Comparison of ENCODE assay signal across 31 cellular contexts in the genomic region with DNA sequence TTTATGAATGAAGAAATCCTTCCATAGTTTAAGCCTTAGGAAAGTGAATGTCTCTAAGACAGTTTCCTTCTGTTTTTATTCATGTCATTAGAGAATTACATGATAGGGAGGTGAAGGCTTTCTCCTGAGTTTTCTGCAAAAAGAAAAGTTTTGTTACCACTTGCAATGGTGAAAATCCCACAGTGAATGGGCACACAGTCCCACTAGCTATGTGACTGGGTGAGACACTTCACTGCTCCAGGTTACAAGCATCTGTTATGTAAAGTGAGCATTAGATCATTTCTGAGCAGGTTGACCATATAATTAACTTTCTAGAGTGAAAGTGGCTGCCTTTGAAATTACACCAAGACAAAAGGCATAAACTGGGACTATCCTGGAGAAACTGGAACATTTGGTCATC. TPM values are rescaled to one million over a fixed set of nuclear protein-coding genes. Genes with fewer than 3 reads are reported as not detected.
"Had no signal": no experiment of that assay in that cellular context is flagged by ENCODE, and none has a peak within 500 bp of the region (broad histone marks: within the 10 kb centered on the region; RNA-seq: fewer than 3 reads in every experiment).

No MANE protein-coding gene starts in this region.

- H3K9me3 Mint-ChIP-seq: dendritic cell treated with granulocyte-macrophage colony-stimulating factor and Interleukin-4, amounts not matched to agents 40 ng/mL and 50 ng/mL, for 4 days; endodermal cell; mesothelial cell of epicardium had no signal

- H3K9me3 ChIP-seq: colonic mucosa, gastrocnemius medialis, left lung, lower lobe of right lung, mucosa of descending colon had no signal

- H3K27ac Mint-ChIP-seq: dendritic cell treated with granulocyte-macrophage colony-stimulating factor and Interleukin-4, amounts not matched to agents 40 ng/mL and 50 ng/mL, for 4 days; effector memory CD8-positive, alpha-beta T cell; endodermal cell; mesothelial cell of epicardium had no signal

- DNase-seq: colonic mucosa; cortex of kidney; effector CD8-positive, alpha-beta T cell; effector memory CD8-positive, alpha-beta T cell; endodermal cell; erythroblast; esophagus squamous epithelium; foreskin fibroblast; foreskin melanocyte; gastrocnemius medialis; glutamatergic neuron; head of caudate nucleus; heart right ventricle; hippocampal formation; left cardiac atrium; left lung; left ventricle myocardium superior; lower lobe of right lung; mesenchymal stem cell; mucosa of descending colon; naive B cell had no signal

- H3K27me3 ChIP-seq: colonic mucosa, esophagus squamous epithelium, gastrocnemius medialis, left lung had no signal

- H3K27ac ChIP-seq: colonic mucosa, epithelial cell of prostate, esophagus squamous epithelium, gastrocnemius medialis, heart right ventricle, left lung, lower lobe of right lung had no signal

- H3K27me3 Mint-ChIP-seq: dendritic cell treated with granulocyte-macrophage colony-stimulating factor and Interleukin-4, amounts not matched to agents 40 ng/mL and 50 ng/mL, for 4 days; effector memory CD8-positive, alpha-beta T cell; naive B cell had no signal

- H3K4me3 Mint-ChIP-seq: dendritic cell treated with granulocyte-macrophage colony-stimulating factor and Interleukin-4, amounts not matched to agents 40 ng/mL and 50 ng/mL, for 4 days; effector memory CD8-positive, alpha-beta T cell; endodermal cell; mesothelial cell of epicardium; naive B cell had no signal

- ATAC-seq: effector memory CD8-positive, alpha-beta T cell; esophagus mucosa; gastrocnemius medialis; heart right ventricle; left cardiac atrium; left lung; left ventricle myocardium superior; lower lobe of right lung; mucosa of descending colon had no signal

- H3K4me1 Mint-ChIP-seq: mesothelial cell of epicardium, naive B cell had no signal

- FAIRE-seq: endometrium, islet of Langerhans, keratinocyte had no signal

- H3K36me3 Mint-ChIP-seq: mesothelial cell of epicardium, naive B cell had no signal

- H3K36me3 ChIP-seq: colonic mucosa, esophagus squamous epithelium, gastrocnemius medialis, heart right ventricle, left lung, lower lobe of right lung had no signal

- H3K4me3 ChIP-seq: colonic mucosa, esophagus squamous epithelium, gastrocnemius medialis, heart right ventricle, left lung, lower lobe of right lung, mucosa of descending colon had no signal

- H3K4me1 ChIP-seq: colonic mucosa, esophagus squamous epithelium, gastrocnemius medialis, heart right ventricle, left lung, lower lobe of right lung had no signal

RNA-seq across cellular contexts. Expression of a gene that starts 38.9 kb away (rescaled TPM):
- total RNA-seq: dermis microvascular lymphatic vessel endothelial cell, glomerular endothelial cell, left cardiac atrium, left ventricle myocardium superior, lung microvascular endothelial cell had no signal
